ENCODE assay signal across 30 cellular contexts in the genomic region with DNA sequence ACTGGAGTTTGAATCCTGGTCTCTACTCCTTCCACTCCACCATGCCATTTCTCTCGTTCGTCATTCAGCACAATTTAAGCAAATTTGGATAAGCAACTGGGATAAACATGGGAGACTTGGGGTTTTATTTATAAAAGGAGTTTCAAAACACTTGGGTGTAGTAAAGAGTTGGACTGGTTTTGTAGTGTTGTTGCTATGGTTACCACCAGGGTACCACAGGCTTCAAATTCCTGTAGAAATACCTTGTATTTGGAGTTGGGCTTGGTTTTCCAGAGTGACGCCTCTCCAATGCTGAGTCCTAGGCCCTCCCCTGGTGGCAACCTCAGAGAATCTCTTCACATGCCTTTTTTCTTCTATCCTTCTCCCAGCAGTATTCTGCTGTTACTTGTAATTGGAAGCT. TPM values are rescaled to one million over a fixed set of nuclear protein-coding genes. Genes with fewer than 3 reads are reported as not detected.
DNase-seq lines count a peak whose midpoint lies in the region; ATAC-seq, FAIRE-seq and TF ChIP-seq lines count a peak whose summit lies in the region.
"Had no signal": no experiment of that assay in that cellular context is flagged by ENCODE, and none has a peak within 500 bp of the region (broad histone marks: within the 10 kb centered on the region; RNA-seq: fewer than 3 reads in every experiment).

No MANE protein-coding gene starts in this region.

- POLR2A ChIA-PET in K562 (lab: Yijun Ruan, JAX): no interaction called here

- BruUV-seq in K562 (replicated peaks; lab: Mats Ljungman, UMichigan): no TSS peak

- no peak for TF ChIP-seq EP300 in K562 (IDR thresholded peaks at IDR 0.05; ENCODE audit: low read length)

- H3K27me3 Mint-ChIP-seq in GM23338 (ENCODE audit: insufficient read depth, low read depth, poor library complexity): peaks cover 3% of the 10 kb centered on the region

- TF ChIP-seq POLR2A in K562 (conservative IDR thresholded peaks at IDR 0.05): no peak
- no peak for TF ChIP-seq POLR2A in H54 (IDR thresholded peaks at IDR 0.05; ENCODE audit: low read depth, low read length)

- no peak for TF ChIP-seq RAD21 in K562 (CRISPR knock-in tag; conservative IDR thresholded peaks at IDR 0.05 in 1 of 2, IDR thresholded peaks at IDR 0.05 in 1 of 2)

- no peak overlapping the region for H3K9ac ChIP-seq in K562 (ENCODE audit: insufficient read depth in 1 of 2, low read depth in 2 of 2, low read length in 2 of 2)
- H3K9ac ChIP-seq: BLaER1 had no signal

- no peaks in the 10 kb centered on the region for H3K9me3 ChIP-seq in K562 (replicated peaks; ENCODE audit: control insufficient read depth, insufficient read depth, low read depth, low read length)
- H3K9me3 ChIP-seq: BE2C, BLaER1 had no signal

- TF ChIP-seq CTCF in GM23338 (conservative IDR thresholded peaks at IDR 0.05; ENCODE audit: low read depth in 2 of 2) (no peak), K562 (IDR thresholded peaks at IDR 0.05 in 2 of 3, conservative IDR thresholded peaks at IDR 0.05 in 1 of 3; ENCODE audit: insufficient read depth in 2 of 3, low read depth in 1 of 3, low read length in 3 of 3) (no peak)

- no peak overlapping the region for H3K27ac Mint-ChIP-seq in GM23338
- H3K27ac Mint-ChIP-seq: CD4-positive, CD25-positive, alpha-beta regulatory T cell; CD8-positive, alpha-beta memory T cell had no signal

- in situ Hi-C loops in K562 (cut with MboI): no loop called here

- 0 out of 2 replicates have a peak, but pooled peaks cover 8% of the 10 kb centered on the region for H3K9me2 ChIP-seq in GM23338 (ENCODE audit: insufficient read depth)

- 0% methylated on average over 3 of the region's 3 CpGs for WGBS in K562 (ENCODE audit: insufficient coverage, low coverage, missing lambda C conversion rate)

- H3K9me3 Mint-ChIP-seq in GM23338: no peaks in the 10 kb centered on the region
- H3K9me3 Mint-ChIP-seq: CD14-positive monocyte had no signal

- H3F3A ChIP-seq in GM23338 (replicated peaks; ENCODE audit: low read depth): no peaks in the 10 kb centered on the region

- H3K4me2 ChIP-seq in GM23338 (no peak overlapping the region), K562 (ENCODE audit: insufficient read depth, low read length) (no peak overlapping the region)
- H3K4me2 ChIP-seq: BLaER1 had no signal

- no peaks in the 10 kb centered on the region for H3K9me1 ChIP-seq in K562 (ENCODE audit: control insufficient read depth, insufficient read depth, low read length)

- H3K36me3 ChIP-seq in GM23338 (ENCODE audit: insufficient read depth): no peaks in the 10 kb centered on the region
- no peaks in the 10 kb centered on the region for H3K36me3 ChIP-seq in K562 (ENCODE audit: control insufficient read depth, insufficient read depth, low read length)
- H3K36me3 ChIP-seq: BE2C, BLaER1 had no signal

- H3K27ac ChIP-seq in GM23338 (ENCODE audit: low read depth) (no peak overlapping the region), K562 (ENCODE audit: extremely low read depth, low read depth, low read length) (no peak overlapping the region)
- H3K27ac ChIP-seq: BLaER1 had no signal

- DNase-seq in GM23338 (ENCODE audit: low spot score) (peak; percentile 56), K562 (ENCODE audit: extremely low read depth in 1 of 4, low spot score in 3 of 4) (no peak), iPS-NIHi11 (ENCODE audit: low spot score) (peak; percentile 21), NCI-H2196 treated with DMSO at 0.1 percent for 48 hours (lab: John Stamatoyannopoulos, UW; ENCODE audit: unreplicated experiment) (no peak), amygdala (lab: John Stamatoyannopoulos, UW) (no peak), H54 (ENCODE audit: insufficient read length, low spot score) (no peak)
- DNase-seq: 8988T; ACHN; BE2C; C1 segment of cervical spinal cord; CD4-positive, alpha-beta memory T cell; CD4-positive, CD25-positive, alpha-beta regulatory T cell; CD8-positive, alpha-beta memory T cell; COR-L47; DMS 273 treated with DMSO at 0.1 percent for 48 hours; DMS153; DMS53; DMS79; DND-41; EL; GDM1 had no signal

- FAIRE-seq in K562 (lab: Jason Lieb, UNC) (no peak), H54 (lab: Jason Lieb, UNC) (no peak)
- FAIRE-seq: A204.1, GM12878, GM12892, GM18507 had no signal

- H2AFZ ChIP-seq in GM23338 (no peak overlapping the region), K562 (ENCODE audit: low read depth, low read length) (no peak overlapping the region)

- no peak for ATAC-seq in GM23338
- no peak for ATAC-seq in K562
- ATAC-seq: GM12878 had no signal

- H4K20me1 ChIP-seq in GM23338 (replicated peaks; ENCODE audit: insufficient read depth): no peaks in the 10 kb centered on the region; the same call in 1 of the 2 replicates
- H4K20me1 ChIP-seq in K562 (replicated peaks; ENCODE audit: control insufficient read depth, insufficient read depth, low read length): no peaks in the 10 kb centered on the region
- H4K20me1 ChIP-seq: BLaER1 had no signal

- no peak overlapping the region for H3K4me3 ChIP-seq in GM23338
- no peak overlapping the region for H3K4me3 ChIP-seq in K562
- H3K4me3 ChIP-seq: BLaER1, GM12878 had no signal

- H3K4me1 ChIP-seq in GM23338 (ENCODE audit: insufficient read depth) (peaks cover under 1% of the 10 kb centered on the region), K562 (replicated peaks in 1 of 2; ENCODE audit: control insufficient read depth in 2 of 2, insufficient read depth in 2 of 2, low read length in 2 of 2) (no peaks in the 10 kb centered on the region)
- H3K4me1 ChIP-seq: BLaER1 had no signal

- H3K27me3 ChIP-seq in GM23338 (ENCODE audit: insufficient read depth): no peaks in the 10 kb centered on the region
- no peaks in the 10 kb centered on the region for H3K27me3 ChIP-seq in K562 (ENCODE audit: control insufficient read depth in 2 of 2, insufficient read depth in 2 of 2, low read length in 2 of 2)
- H3K27me3 ChIP-seq: BE2C, BLaER1 had no signal

- intact Hi-C loops in K562 (cut with micrococcal nuclease): no loop called here

- H3K4me1 Mint-ChIP-seq in GM23338: peaks cover 5% of the 10 kb centered on the region
- H3K4me1 Mint-ChIP-seq: CD14-positive monocyte; CD4-positive, alpha-beta memory T cell; CD4-positive, CD25-positive, alpha-beta regulatory T cell; CD8-positive, alpha-beta memory T cell had no signal

- no peaks in the 10 kb centered on the region for H3K36me3 Mint-ChIP-seq in GM23338 (ENCODE audit: low read depth)
- H3K36me3 Mint-ChIP-seq: CD14-positive monocyte; CD4-positive, alpha-beta memory T cell; CD4-positive, CD25-positive, alpha-beta regulatory T cell; CD8-positive, alpha-beta memory T cell had no signal

- no peaks in the 10 kb centered on the region for H3K79me2 ChIP-seq in GM23338 (replicated peaks; ENCODE audit: insufficient read depth)
- no peaks in the 10 kb centered on the region for H3K79me2 ChIP-seq in K562 (ENCODE audit: control insufficient read depth, insufficient read depth, low read length)

- CTCF ChIA-PET in K562 (lab: Yijun Ruan, JAX; ENCODE audit: low intra/inter-chr PET ratio): no interaction called here

- H3K4me3 Mint-ChIP-seq in GM23338: no peak overlapping the region
- H3K4me3 Mint-ChIP-seq: CD14-positive monocyte; CD4-positive, alpha-beta memory T cell; CD4-positive, CD25-positive, alpha-beta regulatory T cell; CD8-positive, alpha-beta memory T cell had no signal

TF ChIP-seq in GM23338, 12 proteins besides CTCF, POLR2A, EP300 and RAD21 (continues in another document):
- no peak for TF ChIP-seq EZH2 (IDR thresholded peaks at IDR 0.05; ENCODE audit: low read depth, unreplicated experiment)

RNA-seq across cellular contexts. Expression of a gene that starts 27.9 kb away (rescaled TPM):
- total RNA-seq in GM23338 (2014; rRNA removed; shearing (Covaris generic)): not detected in 2 replicates
- polyA plus RNA-seq in GM23338 (2016; fragmentation: Nextera tagmentation; extraction: Ambion mirVana) (not detected in 2 replicates), K562 (2011; rRNA removed) (not detected in 2 replicates), K562 (2014; fragmentation: Illumina TruSeq; extraction: Trizol) (not detected in 2 replicates), K562 (2014; fragmentation: Nextera tagmentation; extraction: Ambion mirVana) (not detected), K562 (2014; rRNA removed) (not detected in 2 replicates)
- total RNA-seq in K562 (2011; cell fraction: chromatin; rRNA removed; ENCODE audit: low replicate concordance): not detected in 2 replicates
- not detected in 2 replicates for total RNA-seq in K562 (2011; cell fraction: nucleolus; rRNA removed)
- not detected in 2 replicates for total RNA-seq in K562 (2011; cell fraction: nucleoplasm; rRNA removed)
- total RNA-seq in K562 (2014; rRNA removed) (not detected in 2 replicates), K562 (2014; rRNA removed; fragmentation: Illumina TruSeq; extraction: Trizol) (not detected in 2 replicates), K562 (2015; rRNA removed; fragmentation: Illumina TruSeq; extraction: Trizol) (not detected in 2 replicates), K562 (2021) (not detected in 2 replicates)
- not detected in 2 replicates for polyA plus RNA-seq in K562 (2011; cell fraction: cytosol; rRNA removed)
- not detected in 2 replicates for polyA plus RNA-seq in K562 (2011; cell fraction: nucleus; rRNA removed)
- polyA plus RNA-seq in K562 (2012): not detected in 2 replicates
- polyA minus RNA-seq in K562 (2011; rRNA and poly(A)+ RNA removed): not detected in 2 replicates
- polyA minus RNA-seq in K562 (2011; cell fraction: cytosol; rRNA and poly(A)+ RNA removed): not detected in 2 replicates
- polyA minus RNA-seq in K562 (2011; cell fraction: nucleus; rRNA and poly(A)+ RNA removed): not detected in 2 replicates
- total RNA-seq: CD4-positive, alpha-beta memory T cell; CD4-positive, CD25-positive, alpha-beta regulatory T cell; CD8-positive, alpha-beta memory T cell; Daoy; G401; GM12878 had no signal
- polyA plus RNA-seq: AG04450; CD14-positive monocyte; CD4-positive, alpha-beta memory T cell; CD4-positive, CD25-positive, alpha-beta regulatory T cell; CD8-positive, alpha-beta memory T cell; GM12878 had no signal

Comparison
In these comparisons a context has a peak if more than half of its experiments do, and no peak if none do; other contexts are left out.
1. DNase-seq: peak in GM23338 (single experiment) and iPS-NIHi11 (single experiment); none in K562 (0 of 4), NCI-H2196 treated with DMSO at 0.1 percent for 48 hours (single experiment), amygdala (0 of 56) and H54 (single experiment).